ENCODE assay signal across 1 cellular context in genomic region chr1:43472087-43472462, GRCh38.
TF ChIP-seq lines count a peak whose summit lies in the region.

No MANE protein-coding gene starts in this region.

TF ChIP-seq in endothelial cell of umbilical vein, 7 proteins besides CTCF, POLR2A, EP300 and RAD21:
- TF ChIP-seq FOS (IDR thresholded peaks at IDR 0.05; ENCODE audit: borderline replicate concordance, insufficient read depth, low read length) = no peak
- TF ChIP-seq JUN (IDR thresholded peaks at IDR 0.05; ENCODE audit: borderline replicate concordance, insufficient read depth, insufficient read length, low read depth) = no peak
- TF ChIP-seq, protein P1, sequence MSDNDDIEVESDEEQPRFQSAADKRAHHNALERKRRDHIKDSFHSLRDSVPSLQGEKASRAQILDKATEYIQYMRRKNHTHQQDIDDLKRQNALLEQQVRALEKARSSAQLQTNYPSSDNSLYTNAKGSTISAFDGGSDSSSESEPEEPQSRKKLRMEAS (IDR thresholded peaks at IDR 0.05; ENCODE audit: insufficient read depth, insufficient read length) = no peak
- no peak for TF ChIP-seq EZH2 (IDR thresholded peaks at IDR 0.05; ENCODE audit: borderline replicate concordance, low read depth, low read length, severe bottlenecking)
- TF ChIP-seq POLR2AphosphoS5 (IDR thresholded peaks at IDR 0.05; ENCODE audit: insufficient read depth, low read depth, low read length) = no peak
- no peak for TF ChIP-seq GATA2 (IDR thresholded peaks at IDR 0.05; ENCODE audit: insufficient read depth, insufficient read length, low read depth, low read length)
- no peak for TF ChIP-seq MYC (IDR thresholded peaks at IDR 0.05; ENCODE audit: low read depth, low read length)
